In genomic region chrX:39445336-39445735, GRCh38 we compare ENCODE assay signal across 8 cellular contexts.
A peak's percentile ranks its signal among the peaks of the same experiment; 100 is the strongest.
DNase-seq lines count a peak whose midpoint lies in the region; ATAC-seq, FAIRE-seq and TF ChIP-seq lines count a peak whose summit lies in the region.

No MANE protein-coding gene starts in this region.

- CTCF ChIA-PET in RWPE1 (lab: Yijun Ruan, JAX): interaction anchor here (0.6 kb wide), 1 partner anchor 45 kb away, joined by 3 read pairs; no protein-coding TSS in a partner anchor

- POLR2A ChIA-PET in RWPE1 (lab: Yijun Ruan, JAX; ENCODE audit: low non-redundant PET): no interaction called here

- FAIRE-seq in frontal cortex (lab: Jason Lieb, UNC): no peak

- no peak overlapping the region for H3K27ac ChIP-seq in RWPE1

- no peak for ATAC-seq in omental fat pad (ENCODE audit: low FRiP score)

- DNase-seq in GM10266 (ENCODE audit: extremely low spot score) (peak; percentile 6), NCI-H69 (lab: John Stamatoyannopoulos, UW) (peak; percentile 43), omental fat pad (ENCODE audit: low spot score) (peak; percentile 31), SKM-1 treated with dmso at 0.1 percent for 144 hours (lab: John Stamatoyannopoulos, UW; ENCODE audit: unreplicated experiment) (no peak), RWPE1 (ENCODE audit: low spot score) (no peak), frontal cortex (ENCODE audit: low spot score in 2 of 2) (no peak), NCI-H226 (no peak)
- DNase-seq in activated naive CD4-positive, alpha-beta T cell treated with anti-CD3 and anti-CD28 coated beads, Interleukin-2, amount 50 U/mL, for 16 hours: peak; percentile 42

- TF ChIP-seq CTCF in GM10266 (IDR thresholded peaks at IDR 0.05; ENCODE audit: control insufficient read depth, insufficient read depth, low read depth, missing control alignments) (peak; percentile 15), omental fat pad (IDR thresholded peaks at IDR 0.05) (no peak), RWPE1 (conservative IDR thresholded peaks at IDR 0.05; ENCODE audit: low read depth) (no peak)

Comparison
In these comparisons a context has a peak if more than half of its experiments do, and no peak if none do; other contexts are left out.
1. DNase-seq: peak in GM10266 (single experiment), NCI-H69 (single experiment), activated naive CD4-positive, alpha-beta T cell treated with anti-CD3 and anti-CD28 coated beads, Interleukin-2, amount 50 U/mL, for 16 hours (single experiment) and omental fat pad (single experiment); none in SKM-1 treated with dmso at 0.1 percent for 144 hours (single experiment), RWPE1 (single experiment), frontal cortex (0 of 2) and NCI-H226 (single experiment).